Comparison of ENCODE assay signal across 9 cellular contexts in genomic region chr7:106423836-106424475, GRCh38.
A peak's percentile ranks its signal among the peaks of the same experiment; 100 is the strongest.
DNase-seq lines count a peak whose midpoint lies in the region; ATAC-seq and TF ChIP-seq lines count a peak whose summit lies in the region.
"Had no signal": no experiment of that assay in that cellular context is flagged by ENCODE, and none has a peak within 500 bp of the region (broad histone marks: within the 10 kb centered on the region; RNA-seq: fewer than 3 reads in every experiment).

No MANE protein-coding gene starts in this region.

- ATAC-seq in CD4-positive, CD25-positive, alpha-beta regulatory T cell (ENCODE audit: low read depth in 2 of 2): no peak
- ATAC-seq in RWPE2 (ENCODE audit: low read depth): no peak
- no peak for ATAC-seq in GM21515 (IDR thresholded peaks at IDR 0.05; ENCODE audit: unreplicated experiment)

- H3K9ac ChIP-seq in skeletal muscle tissue (ENCODE audit: low read depth in 1 of 3, low read length in 3 of 3): no peak overlapping the region

- TF ChIP-seq EP300 in esophagus muscularis mucosa (IDR thresholded peaks at IDR 0.05): no peak

- TF ChIP-seq CTCF in RWPE2 (IDR thresholded peaks at IDR 0.05; ENCODE audit: poor library complexity, severe bottlenecking) (no peak), esophagus muscularis mucosa (IDR thresholded peaks at IDR 0.05) (no peak)

- H3K36me3 ChIP-seq in CD4-positive, CD25-positive, alpha-beta regulatory T cell (ENCODE audit: control insufficient read depth, insufficient read depth, low read length): no peaks in the 10 kb centered on the region
- H3K36me3 ChIP-seq in RWPE2 (ENCODE audit: low read depth) (no peaks in the 10 kb centered on the region), esophagus muscularis mucosa (no peaks in the 10 kb centered on the region), skeletal muscle tissue (ENCODE audit: control insufficient read depth in 3 of 3, insufficient read depth in 3 of 3, low read length in 3 of 3) (no peaks in the 10 kb centered on the region)

- H3K27ac ChIP-seq in CD4-positive, CD25-positive, alpha-beta regulatory T cell (ENCODE audit: insufficient read depth, low read length, poor library complexity, severe bottlenecking): no peak overlapping the region
- H3K27ac ChIP-seq in RWPE2 (ENCODE audit: poor library complexity, severe bottlenecking) (peak overlapping the region; percentile 87), esophagus muscularis mucosa (replicated peaks in 1 of 4) (peak overlapping the region; percentile 63 to 82 (median 74)), skeletal muscle tissue (ENCODE audit: low read depth, low read length) (peak overlapping the region; percentile 71)

- no peak overlapping the region for H3K4me3 ChIP-seq in CD4-positive, CD25-positive, alpha-beta regulatory T cell (ENCODE audit: low read depth, low read length)
- no peak overlapping the region for H3K4me3 ChIP-seq in RWPE2 (ENCODE audit: severe bottlenecking)
- no peak overlapping the region for H3K4me3 ChIP-seq in esophagus muscularis mucosa
- no peak overlapping the region for H3K4me3 ChIP-seq in skeletal muscle tissue (ENCODE audit: low read length in 3 of 3)

- no peaks in the 10 kb centered on the region for H3K36me3 Mint-ChIP-seq in CD4-positive, CD25-positive, alpha-beta regulatory T cell
- no peaks in the 10 kb centered on the region for H3K36me3 Mint-ChIP-seq in immature natural killer cell

- peaks cover 11 to 16% (median 15%) of the 10 kb centered on the region in 4 donors for H3K4me1 Mint-ChIP-seq in CD4-positive, CD25-positive, alpha-beta regulatory T cell
- H3K4me1 Mint-ChIP-seq in immature natural killer cell: no peaks in the 10 kb centered on the region

- H3K4me3 Mint-ChIP-seq in CD4-positive, CD25-positive, alpha-beta regulatory T cell: no peak overlapping the region
- no peak overlapping the region for H3K4me3 Mint-ChIP-seq in immature natural killer cell

- no peak for DNase-seq in CD4-positive, CD25-positive, alpha-beta regulatory T cell
- no peak for DNase-seq in RWPE2 (ENCODE audit: low spot score)
- no peak for DNase-seq in esophagus muscularis mucosa (ENCODE audit: extremely low spot score)
- no peak for DNase-seq in stimulated activated CD4-positive, alpha-beta T cell treated with anti-CD3 and anti-CD28 coated beads, Interleukin-4, amount 100 ng/mL, for 1 hour
- no peak for DNase-seq in immature natural killer cell
- DNase-seq: DMS 273 treated with DMSO at 0.1 percent for 48 hours, NCI-H1436 treated with DMSO at 0.1 percent for 48 hours had no signal

- peak overlapping the region in 2 of 3 donors; percentile 76 to 77 for H3K27ac Mint-ChIP-seq in CD4-positive, CD25-positive, alpha-beta regulatory T cell
- H3K27ac Mint-ChIP-seq in immature natural killer cell: no peak overlapping the region

- no peaks in the 10 kb centered on the region for H3K27me3 ChIP-seq in CD4-positive, CD25-positive, alpha-beta regulatory T cell (ENCODE audit: control insufficient read depth, insufficient read depth, low read length)
- no peaks in the 10 kb centered on the region for H3K27me3 ChIP-seq in RWPE2 (ENCODE audit: insufficient read depth, poor library complexity, severe bottlenecking)
- H3K27me3 ChIP-seq in esophagus muscularis mucosa: no peaks in the 10 kb centered on the region
- peaks cover 0 to 2% (median 0%) of the 10 kb centered on the region in 3 donors for H3K27me3 ChIP-seq in skeletal muscle tissue (ENCODE audit: control insufficient read depth in 3 of 3, insufficient read depth in 3 of 3, low read length in 3 of 3)

- 77% methylated on average over 5 of the region's 5 CpGs for WGBS in esophagus muscularis mucosa

- H3K27me3 Mint-ChIP-seq in CD4-positive, CD25-positive, alpha-beta regulatory T cell: no peaks in the 10 kb centered on the region
- peaks cover 2 to 9% (median 8%) of the 10 kb centered on the region in 3 donors for H3K27me3 Mint-ChIP-seq in immature natural killer cell (ENCODE audit: low read depth in 3 of 3)

- TF ChIP-seq POLR2A in esophagus muscularis mucosa (IDR thresholded peaks at IDR 0.05; ENCODE audit: low read depth): no peak

- peaks cover 12% of the 10 kb centered on the region for H3K4me1 ChIP-seq in CD4-positive, CD25-positive, alpha-beta regulatory T cell (ENCODE audit: control insufficient read depth, insufficient read depth, low read length, poor library complexity, severe bottlenecking)
- H3K4me1 ChIP-seq in RWPE2 (ENCODE audit: insufficient read depth, poor library complexity, severe bottlenecking) (peaks cover 24% of the 10 kb centered on the region), esophagus muscularis mucosa (peaks cover 29 to 72% (median 52%) of the 10 kb centered on the region in 4 donors), skeletal muscle tissue (ENCODE audit: control insufficient read depth in 3 of 3, insufficient read depth in 3 of 3, low read length in 3 of 3) (peaks cover 22 to 47% (median 24%) of the 10 kb centered on the region in 3 donors)

- intact Hi-C loops in esophagus muscularis mucosa (cut with DNase I): no loop called here

- no peaks in the 10 kb centered on the region for H3K9me3 Mint-ChIP-seq in CD4-positive, CD25-positive, alpha-beta regulatory T cell
- H3K9me3 Mint-ChIP-seq in immature natural killer cell: peaks cover 0 to 2% (median 0%) of the 10 kb centered on the region in 6 donors

- H3K9me3 ChIP-seq in CD4-positive, CD25-positive, alpha-beta regulatory T cell (ENCODE audit: control insufficient read depth in 2 of 2, low read length in 2 of 2): no peaks in the 10 kb centered on the region
- H3K9me3 ChIP-seq in RWPE2 (ENCODE audit: severe bottlenecking) (no peaks in the 10 kb centered on the region), esophagus muscularis mucosa (no peaks in the 10 kb centered on the region), skeletal muscle tissue (ENCODE audit: control insufficient read depth in 3 of 3, low read length in 3 of 3) (no peaks in the 10 kb centered on the region)

Comparison
In these comparisons a context has a peak if more than half of its experiments do, and no peak if none do; other contexts are left out.
1. H3K27ac Mint-ChIP-seq: peak in CD4-positive, CD25-positive, alpha-beta regulatory T cell (2 of 3); none in immature natural killer cell (0 of 6).